ENCODE assay signal across 9 cellular contexts in the genomic region with DNA sequence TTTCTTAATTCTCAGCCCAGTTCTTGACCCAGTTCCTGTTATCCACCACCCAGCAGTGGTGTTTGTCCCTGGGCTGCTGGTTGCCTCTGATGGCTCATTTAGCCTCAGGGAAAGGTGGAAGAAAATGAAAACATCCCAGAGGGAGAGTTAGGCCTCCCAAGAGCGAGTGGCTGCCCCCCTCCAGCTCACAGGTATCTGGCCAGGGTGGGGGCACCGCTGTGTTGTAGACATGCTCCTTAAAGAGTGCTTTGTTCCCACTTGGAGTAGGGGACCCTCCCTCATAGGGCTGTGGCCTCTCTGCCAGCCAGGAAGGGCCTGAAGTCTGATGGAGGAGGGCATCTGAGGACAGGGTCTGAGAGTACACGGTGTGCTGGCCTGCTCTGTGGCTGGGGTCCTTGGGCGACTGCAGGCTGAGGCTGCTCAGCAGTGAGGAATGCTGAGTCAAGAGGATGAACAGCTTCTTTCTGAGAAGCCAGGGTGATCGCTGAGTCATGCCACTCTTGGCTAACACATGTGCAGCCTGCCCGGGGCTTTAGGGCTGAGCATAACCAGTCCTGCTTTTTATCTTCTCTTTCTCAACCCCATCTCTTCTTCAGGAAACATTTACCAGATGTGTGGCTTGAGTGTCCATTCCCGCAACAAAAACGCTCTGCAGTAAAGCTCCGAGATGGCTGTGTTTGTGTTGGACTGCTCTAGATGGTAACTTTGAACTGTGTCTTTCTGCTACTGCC.
DNase-seq lines count a peak whose midpoint lies in the region; ATAC-seq and TF ChIP-seq lines count a peak whose summit lies in the region.
"Had no signal": no experiment of that assay in that cellular context is flagged by ENCODE, and none has a peak within 500 bp of the region (broad histone marks: within the 10 kb centered on the region; RNA-seq: fewer than 3 reads in every experiment).

No MANE protein-coding gene starts in this region.

- H3K9me3 ChIP-seq in neural progenitor cell (ENCODE audit: low read depth) (no peaks in the 10 kb centered on the region), aorta (ENCODE audit: control insufficient read depth, low read length) (no peaks in the 10 kb centered on the region)

- peaks cover 41% of the 10 kb centered on the region for H3K4me1 Mint-ChIP-seq in neural progenitor cell
- H3K4me1 Mint-ChIP-seq: central memory CD8-positive, alpha-beta T cell had no signal

- H4K20me1 ChIP-seq in neural progenitor cell (ENCODE audit: low read depth), result no peaks in the 10 kb centered on the region

- no peak overlapping the region for H3K4me3 Mint-ChIP-seq in neural progenitor cell
- H3K4me3 Mint-ChIP-seq: central memory CD8-positive, alpha-beta T cell had no signal

- no peaks in the 10 kb centered on the region for H3K79me2 ChIP-seq in neural progenitor cell (ENCODE audit: low read depth)

- H3K4me3 ChIP-seq in AG04449 (ENCODE audit: low read depth, low read length) (peak overlapping the region; percentile 38), fibroblast of the aortic adventitia (ENCODE audit: low read depth, low read length) (peak overlapping the region; percentile 39), neural progenitor cell (no peak overlapping the region), aorta (ENCODE audit: low read length in 2 of 2) (no peak overlapping the region)

- ATAC-seq in HG02798 (IDR thresholded peaks at IDR 0.05; ENCODE audit: poor library complexity, unreplicated experiment) (peak; percentile 40), aorta (ENCODE audit: low FRiP score) (peak; percentile 94), HG03521 (IDR thresholded peaks at IDR 0.05; ENCODE audit: unreplicated experiment) (no peak)

- H3K4me1 ChIP-seq in neural progenitor cell (no peaks in the 10 kb centered on the region), aorta (ENCODE audit: control insufficient read depth in 1 of 2, insufficient read depth in 2 of 2, low read length in 2 of 2) (peaks cover 2% of the 10 kb centered on the region in 2 donors)

- H3K27ac ChIP-seq in VCaP (0 out of 2 replicates have a peak overlapping the region, but pooled peaks have one; percentile 30), neural progenitor cell (no peak overlapping the region), aorta (ENCODE audit: low read depth in 1 of 2, low read length in 2 of 2) (peak overlapping the region; percentile 95 to 100)

- H3K4me2 ChIP-seq in neural progenitor cell, result no peak overlapping the region

- no peaks in the 10 kb centered on the region for H3F3A ChIP-seq in neural progenitor cell (ENCODE audit: low read depth)

- POLR2A ChIA-PET in AG04449 (lab: Yijun Ruan, JAX), result interaction anchor here (0.6 to 1.4 kb wide), 8 partner anchors 8 to 40 kb away, joined by 3 to 5 read pairs (median 4); no protein-coding TSS in a partner anchor

- H3K27me3 Mint-ChIP-seq in neural progenitor cell (ENCODE audit: insufficient read depth, low read depth), result peaks cover 10% of the 10 kb centered on the region

- peak; percentile 95 for DNase-seq in AG04449 (ENCODE audit: low read depth, low spot score)
- DNase-seq in fibroblast of the aortic adventitia (ENCODE audit: low read depth), result peak; percentile 100
- peak; percentile 66 for DNase-seq in neural progenitor cell (ENCODE audit: low spot score)
- peak; percentile 93 to 95 for DNase-seq in aorta
- DNase-seq in activated gamma-delta T cell (lab: John Stamatoyannopoulos, UW), result no peak

- H3K27me3 ChIP-seq in neural progenitor cell, result no peaks in the 10 kb centered on the region
- no peaks in the 10 kb centered on the region for H3K27me3 ChIP-seq in aorta (ENCODE audit: control insufficient read depth in 1 of 2, insufficient read depth in 2 of 2, low read length in 1 of 2)

- H2AFZ ChIP-seq in neural progenitor cell (replicated peaks), result peak overlapping the region; percentile 78

- 4 to 5% methylated on average over 9 of the region's 9 CpGs for WGBS in aorta, 2 donors

- peaks cover 2% of the 10 kb centered on the region for H3K36me3 Mint-ChIP-seq in neural progenitor cell

- CTCF ChIA-PET in AG04449 (lab: Yijun Ruan, JAX), result interaction anchor here (1.5 to 2.9 kb wide), 3 partner anchors 12 to 102 kb away, joined by 4 to 10 read pairs (median 7); no protein-coding TSS in a partner anchor

- H3K36me3 ChIP-seq in neural progenitor cell, result no peaks in the 10 kb centered on the region
- no peaks in the 10 kb centered on the region for H3K36me3 ChIP-seq in aorta (ENCODE audit: control insufficient read depth in 1 of 2, insufficient read depth in 2 of 2, low read length in 1 of 2)

- H3K27ac Mint-ChIP-seq in neural progenitor cell, result peak overlapping the region; percentile 38

- no peaks in the 10 kb centered on the region for H3K9me3 Mint-ChIP-seq in neural progenitor cell
- H3K9me3 Mint-ChIP-seq: central memory CD8-positive, alpha-beta T cell had no signal

- intact Hi-C loops in aorta (cut with DNase I), result loop anchor here in 1 of 2 donors (1.0 kb wide), 2 partner anchors 13 to 27 kb away; no protein-coding TSS in a partner anchor

- no peak for TF ChIP-seq CTCF in AG04449 (IDR thresholded peaks at IDR 0.05; ENCODE audit: insufficient read depth, low read length, missing control alignments)
- TF ChIP-seq CTCF in VCaP (conservative IDR thresholded peaks at IDR 0.05), result no peak
- no peak for TF ChIP-seq CTCF in fibroblast of the aortic adventitia (IDR thresholded peaks at IDR 0.05; ENCODE audit: insufficient read depth, low read length)
- no peak for TF ChIP-seq CTCF in neural progenitor cell (IDR thresholded peaks at IDR 0.05)

- no peak overlapping the region for H3K9ac ChIP-seq in neural progenitor cell

Comparison
In these comparisons a context has a peak if more than half of its experiments do, and no peak if none do; other contexts are left out.
1. H3K4me3 ChIP-seq: peak in AG04449 (single experiment) and fibroblast of the aortic adventitia (single experiment); none in neural progenitor cell (single experiment) and aorta (0 of 2).